Comparison of ENCODE assay signal across 10 cellular contexts in the genomic region with DNA sequence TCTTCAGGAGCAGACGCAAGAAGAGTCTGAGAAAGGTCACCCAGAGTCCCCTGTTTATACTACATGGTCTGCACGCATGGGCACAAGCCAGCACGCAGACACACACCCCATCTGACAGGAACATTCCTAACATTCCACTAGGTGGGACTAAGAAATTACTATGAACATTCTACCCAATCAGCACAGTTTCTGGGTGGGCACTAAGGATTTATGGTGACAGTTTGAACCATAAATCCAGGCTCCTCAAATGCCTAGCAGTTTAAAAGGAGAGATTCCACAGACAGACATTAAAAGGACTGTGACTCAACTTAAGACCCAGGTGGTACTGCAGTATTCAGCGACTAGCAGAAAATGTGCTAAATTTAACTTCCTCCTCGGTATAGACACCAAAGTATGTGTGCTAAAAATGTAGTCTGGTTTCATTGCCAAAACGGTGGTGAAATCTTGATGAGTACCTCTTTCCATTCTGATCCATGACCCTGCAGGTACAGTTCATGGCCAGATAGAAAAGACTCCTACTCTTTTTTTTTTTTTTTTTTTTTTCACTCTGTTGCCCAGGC. TPM values are rescaled to one million over a fixed set of nuclear protein-coding genes. Genes with fewer than 3 reads are reported as not detected.
DNase-seq lines count a peak whose midpoint lies in the region; ATAC-seq and TF ChIP-seq lines count a peak whose summit lies in the region.
"Had no signal": no experiment of that assay in that cellular context is flagged by ENCODE, and none has a peak within 500 bp of the region (broad histone marks: within the 10 kb centered on the region; RNA-seq: fewer than 3 reads in every experiment).

No MANE protein-coding gene starts in this region.

- no peak overlapping the region for H3K4me3 ChIP-seq in iPS-15b (ENCODE audit: low read depth, low read length)
- no peak overlapping the region for H3K4me3 ChIP-seq in tibial artery
- H3K4me3 ChIP-seq: testis had no signal

- H3K9ac ChIP-seq in iPS-15b (ENCODE audit: low read depth, low read length) = peak overlapping the region; percentile 2

- peaks cover 5% of the 10 kb centered on the region for H3K36me3 Mint-ChIP-seq in glutamatergic neuron (ENCODE audit: unreplicated experiment)

- no peak overlapping the region for H3K4me3 Mint-ChIP-seq in glutamatergic neuron (ENCODE audit: unreplicated experiment)

- H3K36me3 ChIP-seq in iPS-15b (ENCODE audit: control insufficient read depth, insufficient read depth, low read length) (peaks cover 19% of the 10 kb centered on the region), tibial artery (peaks cover 25 to 32% (median 28%) of the 10 kb centered on the region in 3 donors)

- H3K27ac ChIP-seq in tibial artery = peak overlapping the region; percentile 55 to 65
- H3K27ac ChIP-seq: testis had no signal

- peaks cover 28% of the 10 kb centered on the region for H3K4me1 Mint-ChIP-seq in glutamatergic neuron (ENCODE audit: low read depth, unreplicated experiment)

- DNase-seq in SW480 (ENCODE audit: low spot score) (peak; percentile 84), tibial artery (no peak), T-helper 1 cell (no peak), glutamatergic neuron (no peak), NCI-H2196 (lab: John Stamatoyannopoulos, UW; ENCODE audit: unreplicated experiment) (no peak), NCI-H345 (lab: John Stamatoyannopoulos, UW) (no peak)
- DNase-seq: NCI-H1092, testis had no signal

- peak; percentile 47 for ATAC-seq in HG03095 (IDR thresholded peaks at IDR 0.05; ENCODE audit: unreplicated experiment)

- TF ChIP-seq CTCF in tibial artery (IDR thresholded peaks at IDR 0.05) (no peak), glutamatergic neuron (IDR thresholded peaks at IDR 0.05; ENCODE audit: partially characterized antibody, unreplicated experiment) (no peak)

- intact Hi-C loops in tibial artery (cut with DNase I; ENCODE audit: low total_unique reads) = no loop called here

- H3K27me3 Mint-ChIP-seq in glutamatergic neuron (ENCODE audit: unreplicated experiment) = peaks cover 2% of the 10 kb centered on the region

- peaks cover 6% of the 10 kb centered on the region for H3K4me1 ChIP-seq in iPS-15b (ENCODE audit: control insufficient read depth, insufficient read depth, low read length)
- peaks cover 0 to 22% (median 14%) of the 10 kb centered on the region in 4 donors for H3K4me1 ChIP-seq in tibial artery

- H3K27ac Mint-ChIP-seq in glutamatergic neuron (ENCODE audit: unreplicated experiment) = no peak overlapping the region

- H3K27me3 ChIP-seq in iPS-15b (ENCODE audit: control insufficient read depth, insufficient read depth, low read length) = no peaks in the 10 kb centered on the region
- H3K27me3 ChIP-seq in tibial artery = no peaks in the 10 kb centered on the region
- H3K27me3 ChIP-seq: testis had no signal

- peaks cover 6% of the 10 kb centered on the region for H3K9me3 Mint-ChIP-seq in glutamatergic neuron (ENCODE audit: unreplicated experiment)

- no peaks in the 10 kb centered on the region for H3K9me3 ChIP-seq in iPS-15b (ENCODE audit: control insufficient read depth, insufficient read depth, low read length)
- no peaks in the 10 kb centered on the region for H3K9me3 ChIP-seq in tibial artery
- H3K9me3 ChIP-seq: testis had no signal

RNA-seq across cellular contexts. Expression of gene ABHD4, which starts 16.2 kb away (rescaled TPM):
- 8.1 TPM for total RNA-seq in glutamatergic neuron (ENCODE audit: unreplicated experiment)

RNA-seq across cellular contexts. Expression of gene DAD1, which starts 25.3 kb away (rescaled TPM):
- total RNA-seq in glutamatergic neuron (ENCODE audit: unreplicated experiment) = 122 TPM

RNA-seq across cellular contexts. Expression of gene OR6J1, which starts 29.8 kb away (rescaled TPM):
- not detected for total RNA-seq in glutamatergic neuron (ENCODE audit: unreplicated experiment)
